8 cellular contexts compared by ENCODE assay signal in the genomic region with DNA sequence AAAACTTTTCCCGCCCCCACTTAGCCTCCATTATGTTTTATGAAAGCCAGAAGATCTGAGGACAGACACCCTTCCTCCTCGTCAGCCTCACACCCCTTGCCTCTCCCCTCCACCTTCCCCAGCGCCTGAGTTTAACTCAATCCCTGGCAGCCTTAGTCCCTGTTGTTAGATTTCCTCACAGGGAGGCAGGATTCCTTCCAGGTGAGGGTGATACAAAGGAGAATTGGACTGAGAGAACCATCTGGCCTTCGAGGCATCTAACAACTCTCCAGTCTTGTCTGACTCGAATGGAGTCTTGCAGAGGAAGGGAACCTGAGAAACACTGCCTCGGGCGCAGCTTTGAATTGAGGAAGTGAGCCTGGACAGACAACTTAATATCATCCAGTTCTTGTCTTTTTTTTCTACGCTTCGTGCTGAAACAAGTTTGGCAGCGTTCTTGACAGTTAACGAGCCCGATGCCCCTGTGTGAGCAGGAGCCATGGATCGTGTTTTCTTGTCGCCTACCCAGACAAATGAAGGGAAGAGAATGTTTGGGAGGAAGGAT. TPM values are rescaled to one million over a fixed set of nuclear protein-coding genes. Genes with fewer than 3 reads are reported as not detected.
A peak's percentile ranks its signal among the peaks of the same experiment; 100 is the strongest.
DNase-seq lines count a peak whose midpoint lies in the region; ATAC-seq, FAIRE-seq and TF ChIP-seq lines count a peak whose summit lies in the region.

No MANE protein-coding gene starts in this region.

- H3K36me3 Mint-ChIP-seq in activated B cell treated with CpG ODN at 0.5 μM for 24 hours (ENCODE audit: low read depth) = peaks cover 29% of the 10 kb centered on the region

- H3K4me3 Mint-ChIP-seq in activated B cell treated with CpG ODN at 0.5 μM for 24 hours = peak overlapping the region; percentile 89

- H3K9ac ChIP-seq in ES-I3 (ENCODE audit: low read depth, low read length) (peak overlapping the region; percentile 100), skeletal muscle tissue (ENCODE audit: low read depth in 1 of 3, low read length in 3 of 3) (peak overlapping the region; percentile 54 to 95 (median 62))

- TF ChIP-seq POLR2A in GM18505 (IDR thresholded peaks at IDR 0.05; ENCODE audit: borderline replicate concordance, extremely low read depth, insufficient read depth, insufficient read length) = no peak

- DNase-seq in HT-29 (ENCODE audit: low spot score) = peak; percentile 67
- DNase-seq in activated B cell treated with CpG ODN at 0.5 μM for 24 hours = no peak
- DNase-seq in hepatocyte (ENCODE audit: low spot score) = no peak
- DNase-seq in HTR-8/SVneo (ENCODE audit: insufficient read length, low spot score) = no peak

- CTCF ChIA-PET in activated B cell treated with CpG ODN at 0.5 μM for 24 hours (lab: Charles Lee) = interaction anchor here (0.9 to 2.3 kb wide), 8 partner anchors 29 to 110 kb away, joined by 3 to 9 read pairs (median 4); a partner anchor contains a TSS

- 34% methylated on average over 14 of the region's 14 CpGs for WGBS in hepatocyte (ENCODE audit: low lambda C conversion rate, missing lambda C conversion rate)

- 0 out of 2 replicates have a peak, but pooled peaks cover 3% of the 10 kb centered on the region for H3K36me3 ChIP-seq in ES-I3 (ENCODE audit: insufficient read depth, low read length)
- H3K36me3 ChIP-seq in hepatocyte (replicated peaks; ENCODE audit: insufficient read depth, low read depth) = no peaks in the 10 kb centered on the region
- H3K36me3 ChIP-seq in skeletal muscle tissue (ENCODE audit: control insufficient read depth in 3 of 3, insufficient read depth in 3 of 3, low read length in 3 of 3) = peaks cover 19 to 25% (median 24%) of the 10 kb centered on the region in 3 donors

- no peak for FAIRE-seq in HTR-8/SVneo (lab: Jason Lieb, UNC)

- no peaks in the 10 kb centered on the region for H3K9me2 ChIP-seq in hepatocyte (replicated peaks; ENCODE audit: insufficient read depth)

- no peaks in the 10 kb centered on the region for H3K9me3 Mint-ChIP-seq in activated B cell treated with CpG ODN at 0.5 μM for 24 hours

- peak overlapping the region; percentile 99 for H3K27ac Mint-ChIP-seq in activated B cell treated with CpG ODN at 0.5 μM for 24 hours

- no peak overlapping the region for H3K4me3 ChIP-seq in hepatocyte
- H3K4me3 ChIP-seq in skeletal muscle tissue (ENCODE audit: low read length in 3 of 3) = peak overlapping the region; percentile 61 to 88 (median 69)

- peaks cover 21% of the 10 kb centered on the region for H3K4me1 Mint-ChIP-seq in activated B cell treated with CpG ODN at 0.5 μM for 24 hours

- H2AFZ ChIP-seq in hepatocyte = peak overlapping the region; percentile 47

- POLR2A ChIA-PET in activated B cell treated with CpG ODN at 0.5 μM for 24 hours (lab: Charles Lee) = interaction anchor here (0.5 to 5.6 kb wide), 40 partner anchors 8 to 546 kb away, joined by 3 to 42 read pairs (median 6); a partner anchor contains a TSS

- H3K27me3 ChIP-seq in hepatocyte (no peaks in the 10 kb centered on the region), skeletal muscle tissue (ENCODE audit: control insufficient read depth in 3 of 3, insufficient read depth in 3 of 3, low read length in 3 of 3) (no peaks in the 10 kb centered on the region)

- peak; percentile 37 for ATAC-seq in activated B cell treated with CpG ODN at 0.5 μM for 24 hours (ENCODE audit: low read depth)
- no peak for ATAC-seq in HG03354 (IDR thresholded peaks at IDR 0.05; ENCODE audit: poor library complexity, severe bottlenecking, unreplicated experiment)
- ATAC-seq in GM18505 (IDR thresholded peaks at IDR 0.05; ENCODE audit: unreplicated experiment) = no peak

- H3K27me3 Mint-ChIP-seq in activated B cell treated with CpG ODN at 0.5 μM for 24 hours = no peaks in the 10 kb centered on the region

- no peak for TF ChIP-seq CTCF in activated B cell treated with CpG ODN at 0.5 μM for 24 hours (IDR thresholded peaks at IDR 0.05)
- TF ChIP-seq CTCF in hepatocyte (IDR thresholded peaks at IDR 0.05; ENCODE audit: poor library complexity) = no peak

- peaks cover 12% of the 10 kb centered on the region for H3K79me2 ChIP-seq in hepatocyte

- peaks cover 5% of the 10 kb centered on the region for H3K4me1 ChIP-seq in ES-I3 (ENCODE audit: insufficient read depth, low read length)
- peaks cover 9% of the 10 kb centered on the region for H3K4me1 ChIP-seq in hepatocyte (ENCODE audit: insufficient read depth)
- peaks cover 18 to 41% (median 21%) of the 10 kb centered on the region in 3 donors for H3K4me1 ChIP-seq in skeletal muscle tissue (ENCODE audit: control insufficient read depth in 3 of 3, insufficient read depth in 3 of 3, low read length in 3 of 3)

- H3K27ac ChIP-seq in hepatocyte (peak overlapping the region; percentile 100), skeletal muscle tissue (ENCODE audit: low read depth, low read length) (peak overlapping the region; percentile 99)

- peak overlapping the region; percentile 72 for H3K4me2 ChIP-seq in hepatocyte

- intact Hi-C loops in activated B cell treated with CpG ODN at 0.5 μM for 24 hours (cut with micrococcal nuclease) = loop anchor here (1.0 to 5.0 kb wide), 16 partner anchors 8 to 547 kb away; a partner anchor contains a TSS

- H3K9me3 ChIP-seq in ES-I3 (ENCODE audit: control insufficient read depth, insufficient read depth, low read length) (no peaks in the 10 kb centered on the region), hepatocyte (ENCODE audit: low read depth) (no peaks in the 10 kb centered on the region), skeletal muscle tissue (ENCODE audit: control insufficient read depth in 3 of 3, low read length in 3 of 3) (no peaks in the 10 kb centered on the region)

- no peaks in the 10 kb centered on the region for H4K20me1 ChIP-seq in hepatocyte (ENCODE audit: insufficient read depth, poor library complexity, severe bottlenecking)

RNA-seq across cellular contexts. Expression of a gene that starts 1.3 kb away (rescaled TPM):
- 47.1 and 47.9 TPM in 2 replicates for total RNA-seq in HT-29 (2014; rRNA removed; shearing (Covaris generic))
- total RNA-seq in activated B cell treated with CpG ODN at 0.5 μM for 24 hours = 29.2 and 30.7 TPM in 2 replicates
- 37.6 and 44.1 TPM in 2 replicates for total RNA-seq in hepatocyte
- 19.9 and 25.2 TPM in 2 replicates for polyA plus RNA-seq in hepatocyte
- total RNA-seq in skeletal muscle tissue = 23.5 TPM

RNA-seq across cellular contexts. Expression of a gene that starts 7.0 kb away (rescaled TPM):
- total RNA-seq in HT-29 (2014; rRNA removed; shearing (Covaris generic)) = 7.9 and 8.8 TPM in 2 replicates
- total RNA-seq in activated B cell treated with CpG ODN at 0.5 μM for 24 hours (16.3 and 21.6 TPM in 2 replicates), hepatocyte (11.1 and 13.4 TPM in 2 replicates), skeletal muscle tissue (8.4 TPM)
- polyA plus RNA-seq in hepatocyte = 9.9 and 10.5 TPM in 2 replicates

RNA-seq across cellular contexts. Expression of a gene that starts 30.5 kb away (rescaled TPM):
- total RNA-seq in HT-29 (2014; rRNA removed; shearing (Covaris generic)) = 8.3 and 9.9 TPM in 2 replicates
- total RNA-seq in activated B cell treated with CpG ODN at 0.5 μM for 24 hours (16.1 and 19.2 TPM in 2 replicates), hepatocyte (9.8 and 13.8 TPM in 2 replicates), skeletal muscle tissue (3.7 TPM)
- polyA plus RNA-seq in hepatocyte = 12.1 and 12.5 TPM in 2 replicates

RNA-seq across cellular contexts. Expression of a gene that starts 43.8 kb away (rescaled TPM):
- total RNA-seq in HT-29 (2014; rRNA removed; shearing (Covaris generic)) = 5.7 and 7.5 TPM in 2 replicates
- total RNA-seq in activated B cell treated with CpG ODN at 0.5 μM for 24 hours (13.9 and 14.7 TPM in 2 replicates), hepatocyte (7.1 and 9.8 TPM in 2 replicates), skeletal muscle tissue (5.7 TPM)
- 21.0 and 21.3 TPM in 2 replicates for polyA plus RNA-seq in hepatocyte

RNA-seq across cellular contexts. Expression of a gene that starts 55.2 kb away (rescaled TPM):
- total RNA-seq in HT-29 (2014; rRNA removed; shearing (Covaris generic)) = not detected in 2 replicates
- 216 and 240 TPM in 2 replicates for total RNA-seq in activated B cell treated with CpG ODN at 0.5 μM for 24 hours
- total RNA-seq in hepatocyte = 1.5 and 3.4 TPM in 2 replicates
- 0.95 and 1.1 TPM in 2 replicates for polyA plus RNA-seq in hepatocyte
- total RNA-seq in skeletal muscle tissue = 4.2 TPM
